Comparison of ENCODE assay signal across 19 cellular contexts in genomic region chr14:18582908-18583307, GRCh38. TPM values are rescaled to one million over a fixed set of nuclear protein-coding genes. Genes with fewer than 3 reads are reported as not detected.
"Had no signal": no experiment of that assay in that cellular context is flagged by ENCODE, and none has a peak within 500 bp of the region (broad histone marks: within the 10 kb centered on the region; RNA-seq: fewer than 3 reads in every experiment).

No MANE protein-coding gene starts in this region.

RNA-seq across cellular contexts. Expression of gene OR11H12, which starts 18.0 kb away (rescaled TPM):
- total RNA-seq: naive thymus-derived CD8-positive, alpha-beta T cell; natural killer cell treated with Interleukin-12 subunit alpha and Interleukin-12 subunit beta and Interleukin-15 and Interleukin-18, amount 100 ng/mL, for 72 hours; neural crest cell; omental fat pad; osteocyte; pancreas; posterior vena cava; prostate gland; pulmonary artery endothelial cell; right atrium auricular region; sciatic nerve; smooth muscle cell; spleen; suprapubic skin; testis; transverse colon; upper lobe of left lung; urinary bladder; uterus had no signal
